In the genomic region with DNA sequence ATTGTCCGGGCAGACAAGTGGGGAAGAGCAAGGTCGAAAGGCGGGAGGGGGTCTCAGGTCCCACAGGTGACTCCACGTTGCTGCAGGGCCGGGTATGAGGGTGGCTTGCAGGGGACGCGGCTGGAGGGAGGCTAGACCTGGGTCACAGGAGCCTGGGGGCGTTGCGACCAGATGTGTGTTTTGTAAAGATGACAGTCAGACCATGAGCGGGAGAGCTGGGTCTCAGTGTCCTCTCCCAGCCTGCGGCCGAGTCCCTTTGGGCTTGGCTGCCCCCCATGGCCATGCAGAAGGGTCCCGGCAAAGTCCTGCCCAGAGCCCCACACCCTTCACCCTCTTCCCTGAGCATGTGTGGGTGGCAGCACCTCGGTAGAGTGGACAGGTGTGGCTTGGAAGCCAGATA, we compare ENCODE assay signal across 21 cellular contexts.
"Had no signal": no experiment of that assay in that cellular context is flagged by ENCODE, and none has a peak within 500 bp of the region (broad histone marks: within the 10 kb centered on the region; RNA-seq: fewer than 3 reads in every experiment).

No MANE protein-coding gene starts in this region.

- H3K36me3 ChIP-seq: MG63 had no signal

- H3K27ac ChIP-seq: SJCRH30 had no signal

- H3K4me3 ChIP-seq: MG63, SJCRH30 had no signal

- DNase-seq: IMR-90, Karpas-422, KG1, MG63, NCI-H1092, NCI-H1105 treated with DMSO at 0.1 percent for 48 hours, NCI-H1417 treated with DMSO at 0.1 percent for 48 hours, NCI-H146, NCI-H1694 treated with DMSO at 0.1 percent for 48 hours, NCI-H1930, NCI-H2081, NCI-H2107, NCI-H2227 treated with DMSO at 0.1 percent for 48 hours, NCI-H524, NCI-H526 treated with DMSO at 0.1 percent for 48 hours, NCI-H748 treated with DMSO at 0.1 percent for 48 hours, RPMI8226, SHP77 treated with DMSO at 0.1 percent for 48 hours, SJCRH30 had no signal

- FAIRE-seq: RCC 7860 had no signal

- H3K4me1 ChIP-seq: SJCRH30 had no signal

- H3K9me3 ChIP-seq: MG63, SJCRH30 had no signal

- ATAC-seq: SK-N-SH treated with all-trans-retinoic acid at 6 μM for 48 hours had no signal

- H3K27me3 ChIP-seq: MG63, SJCRH30 had no signal
